In the genomic region with DNA sequence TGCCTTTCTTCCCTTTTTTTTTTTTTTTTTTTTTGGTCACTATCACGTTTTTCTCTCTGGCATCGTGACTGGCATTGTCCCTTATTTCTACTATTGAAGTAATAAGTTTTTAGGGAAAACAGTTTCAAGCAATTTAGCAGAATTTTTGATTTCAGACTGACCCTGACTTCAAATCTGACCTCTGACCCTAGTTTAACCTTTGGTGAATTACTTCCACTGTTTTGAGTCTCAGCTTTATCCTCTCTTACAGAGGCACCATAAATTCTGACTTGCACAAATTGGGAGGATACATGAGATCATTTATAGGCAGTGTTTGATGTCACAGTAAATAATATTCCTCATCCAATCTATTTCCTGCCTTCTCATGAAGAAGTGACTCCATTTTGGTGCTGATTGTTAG, we compare ENCODE assay signal across 12 cellular contexts.
"Had no signal": no experiment of that assay in that cellular context is flagged by ENCODE, and none has a peak within 500 bp of the region (broad histone marks: within the 10 kb centered on the region; RNA-seq: fewer than 3 reads in every experiment).

No MANE protein-coding gene starts in this region.

- DNase-seq: activated CD4-positive, alpha-beta T cell treated with anti-CD3 and anti-CD28 coated beads for 1 hour; activated naive CD4-positive, alpha-beta T cell; effector CD4-positive, alpha-beta T cell; mammary epithelial cell; naive B cell; nucleus accumbens had no signal

- H3K27me3 Mint-ChIP-seq: naive B cell, type B pancreatic cell had no signal

- H3K36me3 ChIP-seq: esophagus muscularis mucosa had no signal

- H3K27ac ChIP-seq: esophagus muscularis mucosa, hepatocyte, VCaP had no signal

- FAIRE-seq: colon had no signal

- H3K36me3 Mint-ChIP-seq: naive B cell, type B pancreatic cell had no signal

- H3K9me3 ChIP-seq: esophagus muscularis mucosa had no signal

- H2AFZ ChIP-seq: hepatocyte had no signal

- H3K9me3 Mint-ChIP-seq: naive B cell, type B pancreatic cell had no signal

- H3K79me2 ChIP-seq: hepatocyte had no signal

- H3K4me2 ChIP-seq: hepatocyte had no signal

- H3K27ac Mint-ChIP-seq: activated CD4-positive, alpha-beta memory T cell treated with anti-CD3 and anti-CD28 coated beads for 36 hours; type B pancreatic cell had no signal

- H3K27me3 ChIP-seq: esophagus muscularis mucosa, hepatocyte had no signal

- H3K4me3 ChIP-seq: esophagus muscularis mucosa, hepatocyte had no signal

- H3K4me3 Mint-ChIP-seq: activated CD4-positive, alpha-beta memory T cell treated with anti-CD3 and anti-CD28 coated beads for 36 hours; type B pancreatic cell had no signal
